In the genomic region with DNA sequence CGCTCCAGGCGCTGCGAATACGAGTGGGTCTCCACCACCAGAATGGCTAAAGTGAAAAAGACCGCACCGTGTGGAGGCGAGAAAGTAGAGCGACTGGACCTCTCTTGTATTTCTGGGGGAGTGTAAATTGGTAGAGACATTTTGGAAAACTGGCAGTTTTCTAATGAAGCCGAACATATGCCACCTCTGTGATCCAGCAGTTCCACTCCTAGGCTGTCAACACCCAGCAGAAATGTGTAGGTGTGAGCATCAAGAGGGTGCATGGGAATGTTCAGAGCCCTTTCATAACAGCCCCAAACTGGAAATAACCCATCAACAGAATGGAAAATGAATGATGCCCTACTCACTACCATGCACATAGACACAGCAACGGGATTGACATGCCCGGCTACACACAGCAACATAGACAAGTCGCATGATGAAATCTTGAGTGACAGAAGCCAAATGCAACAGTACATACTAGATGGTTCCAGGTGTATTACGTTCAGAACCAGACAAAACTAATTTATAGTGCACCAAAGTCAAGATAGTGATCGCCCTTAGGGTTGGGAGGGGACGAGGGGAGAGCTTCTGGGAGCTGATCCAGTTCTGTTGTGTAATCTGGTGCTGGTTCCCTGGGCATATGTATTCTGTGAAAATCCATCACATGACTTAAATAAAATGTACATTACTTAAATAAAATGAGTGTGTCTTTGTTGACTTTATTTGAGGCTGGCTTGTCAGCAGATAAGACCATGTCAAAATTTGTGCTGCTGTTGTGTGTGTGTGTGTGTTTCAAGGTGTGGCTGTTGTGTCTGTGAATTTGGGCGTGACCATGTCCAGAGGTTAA, we compare ENCODE assay signal across 9 cellular contexts. TPM values are rescaled to one million over a fixed set of nuclear protein-coding genes. Genes with fewer than 3 reads are reported as not detected.
A peak's percentile ranks its signal among the peaks of the same experiment; 100 is the strongest.
DNase-seq lines count a peak whose midpoint lies in the region; ATAC-seq, FAIRE-seq and TF ChIP-seq lines count a peak whose summit lies in the region.
"Had no signal": no experiment of that assay in that cellular context is flagged by ENCODE, and none has a peak within 500 bp of the region (broad histone marks: within the 10 kb centered on the region; RNA-seq: fewer than 3 reads in every experiment).

No MANE protein-coding gene starts in this region.

- H3K4me3 ChIP-seq in kidney (ENCODE audit: low read length in 2 of 2), result peak overlapping the region; percentile 9 to 67
- H3K4me3 ChIP-seq in suprapubic skin, result peak overlapping the region; percentile 79

- H3K27me3 ChIP-seq in suprapubic skin, result no peaks in the 10 kb centered on the region

- H3K36me3 Mint-ChIP-seq in T-helper 2 cell treated with Interferon-gamma antibody and Interleukin-4, amounts not matched to agents 5 μg/mL and 100 μg/mL, for 36 hours (ENCODE audit: low read depth), result peaks cover 8% of the 10 kb centered on the region
- H3K36me3 Mint-ChIP-seq in activated naive CD8-positive, alpha-beta T cell treated with anti-CD3 and anti-CD28 coated beads, Interleukin-2, amount 50 U/mL, for 24 hours (ENCODE audit: low read depth), result peaks cover 8% of the 10 kb centered on the region

- no peaks in the 10 kb centered on the region for H3K27me3 Mint-ChIP-seq in T-helper 2 cell treated with Interferon-gamma antibody and Interleukin-4, amounts not matched to agents 5 μg/mL and 100 μg/mL, for 36 hours (ENCODE audit: low read depth)
- no peaks in the 10 kb centered on the region for H3K27me3 Mint-ChIP-seq in activated naive CD8-positive, alpha-beta T cell treated with anti-CD3 and anti-CD28 coated beads, Interleukin-2, amount 50 U/mL, for 24 hours

- 22% methylated on average over 16 of the region's 16 CpGs for WGBS in suprapubic skin

- H3K36me3 ChIP-seq in kidney (ENCODE audit: control insufficient read depth in 1 of 2, insufficient read depth in 2 of 2, low read length in 2 of 2), result no peaks in the 10 kb centered on the region
- peaks cover 15% of the 10 kb centered on the region for H3K36me3 ChIP-seq in suprapubic skin

- H3K27ac Mint-ChIP-seq in T-helper 2 cell treated with Interferon-gamma antibody and Interleukin-4, amounts not matched to agents 5 μg/mL and 100 μg/mL, for 36 hours, result peak overlapping the region; percentile 88
- peak overlapping the region; percentile 82 for H3K27ac Mint-ChIP-seq in activated naive CD8-positive, alpha-beta T cell treated with anti-CD3 and anti-CD28 coated beads, Interleukin-2, amount 50 U/mL, for 24 hours

- TF ChIP-seq POLR2A in suprapubic skin (IDR thresholded peaks at IDR 0.05), result no peak

- intact Hi-C loops in kidney (cut with DNase I), result no loop called here

- no peak for ATAC-seq in activated naive CD8-positive, alpha-beta T cell treated with anti-CD3 and anti-CD28 coated beads, Interleukin-2, amount 50 U/mL, for 24 hours
- no peak for ATAC-seq in HG03342 (IDR thresholded peaks at IDR 0.05; ENCODE audit: unreplicated experiment)

- H3K4me1 ChIP-seq in kidney (ENCODE audit: control insufficient read depth in 1 of 2, insufficient read depth in 1 of 2, low read depth in 1 of 2, low read length in 2 of 2) (peaks cover 23 to 31% of the 10 kb centered on the region in 2 donors), suprapubic skin (peaks cover 48% of the 10 kb centered on the region)

- H3K9ac ChIP-seq in kidney (ENCODE audit: low read length in 2 of 2), result peak overlapping the region in 1 of 2 donors; percentile 77

- TF ChIP-seq CTCF in kidney (IDR thresholded peaks at IDR 0.05; ENCODE audit: borderline replicate concordance, extremely low read depth, insufficient read depth) (no peak), suprapubic skin (IDR thresholded peaks at IDR 0.05) (no peak)

- no peak for FAIRE-seq in kidney (lab: Jason Lieb, UNC)
- FAIRE-seq: D721Med had no signal

- H3K27ac ChIP-seq in kidney (ENCODE audit: low read depth in 2 of 2, low read length in 2 of 2), result peak overlapping the region; percentile 87 to 97
- peak overlapping the region; percentile 92 for H3K27ac ChIP-seq in suprapubic skin

- no peak for DNase-seq in T-helper 2 cell treated with Interferon-gamma antibody and Interleukin-4, amounts not matched to agents 5 μg/mL and 100 μg/mL, for 36 hours (ENCODE audit: low spot score)
- no peak for DNase-seq in T-helper 2 cell
- DNase-seq in activated naive CD8-positive, alpha-beta T cell treated with anti-CD3 and anti-CD28 coated beads, Interleukin-2, amount 50 U/mL, for 24 hours, result no peak
- no peak for DNase-seq in kidney
- no peak for DNase-seq in suprapubic skin (ENCODE audit: low spot score in 2 of 2)
- DNase-seq in NCI-H128 (lab: John Stamatoyannopoulos, UW; ENCODE audit: unreplicated experiment), result no peak
- no peak for DNase-seq in NCI-H1092 treated with DMSO at 0.1 percent for 48 hours (lab: John Stamatoyannopoulos, UW)

- H3K4me3 Mint-ChIP-seq in T-helper 2 cell treated with Interferon-gamma antibody and Interleukin-4, amounts not matched to agents 5 μg/mL and 100 μg/mL, for 36 hours, result peak overlapping the region; percentile 74
- peak overlapping the region; percentile 70 for H3K4me3 Mint-ChIP-seq in activated naive CD8-positive, alpha-beta T cell treated with anti-CD3 and anti-CD28 coated beads, Interleukin-2, amount 50 U/mL, for 24 hours

- TF ChIP-seq EP300 in suprapubic skin (IDR thresholded peaks at IDR 0.05), result no peak

- H3K4me1 Mint-ChIP-seq in T-helper 2 cell treated with Interferon-gamma antibody and Interleukin-4, amounts not matched to agents 5 μg/mL and 100 μg/mL, for 36 hours (ENCODE audit: low read depth), result peaks cover 29% of the 10 kb centered on the region
- H3K4me1 Mint-ChIP-seq in activated naive CD8-positive, alpha-beta T cell treated with anti-CD3 and anti-CD28 coated beads, Interleukin-2, amount 50 U/mL, for 24 hours, result peaks cover 44% of the 10 kb centered on the region

- H3K9me3 ChIP-seq in kidney (ENCODE audit: control insufficient read depth in 1 of 2, low read length in 2 of 2), result no peaks in the 10 kb centered on the region
- no peaks in the 10 kb centered on the region for H3K9me3 ChIP-seq in suprapubic skin

- no peaks in the 10 kb centered on the region for H3K9me3 Mint-ChIP-seq in T-helper 2 cell treated with Interferon-gamma antibody and Interleukin-4, amounts not matched to agents 5 μg/mL and 100 μg/mL, for 36 hours
- H3K9me3 Mint-ChIP-seq in activated naive CD8-positive, alpha-beta T cell treated with anti-CD3 and anti-CD28 coated beads, Interleukin-2, amount 50 U/mL, for 24 hours, result no peaks in the 10 kb centered on the region

RNA-seq across cellular contexts. Expression of gene BCL7C, which starts 0.9 kb away (rescaled TPM):
- total RNA-seq in kidney, result 40.0 TPM
- polyA plus RNA-seq in kidney (ENCODE audit: insufficient read depth, low read depth, low replicate concordance), result 77.9 TPM
- 10 to 100 TPM; 32.3 to 47.2 (median 43.9) TPM for total RNA-seq in suprapubic skin

RNA-seq across cellular contexts. Expression of gene CTF1, which starts 1.7 kb away (rescaled TPM):
- 7.3 TPM for total RNA-seq in kidney
- polyA plus RNA-seq in kidney (ENCODE audit: insufficient read depth, low read depth, low replicate concordance), result 13.0 TPM
- total RNA-seq in suprapubic skin, result 1 to 10 TPM in 1 of 4 donors, under 1 TPM in 3; 0.30 to 1.3 (median 0.71) TPM

RNA-seq across cellular contexts. Expression of gene FBXL19, which starts 28.6 kb away (rescaled TPM):
- total RNA-seq in kidney (18.9 TPM), suprapubic skin (10 to 100 TPM; 21.7 to 28.7 (median 24.5) TPM)
- polyA plus RNA-seq in kidney (ENCODE audit: insufficient read depth, low read depth, low replicate concordance), result 7.4 TPM

RNA-seq across cellular contexts. Expression of gene ORAI3, which starts 54.1 kb away (rescaled TPM):
- total RNA-seq in kidney (23.1 TPM), suprapubic skin (10 to 100 TPM; 25.7 to 41.0 (median 32.7) TPM)
- 32.3 TPM for polyA plus RNA-seq in kidney (ENCODE audit: insufficient read depth, low read depth, low replicate concordance)
